8 cellular contexts compared by ENCODE assay signal in the genomic region with DNA sequence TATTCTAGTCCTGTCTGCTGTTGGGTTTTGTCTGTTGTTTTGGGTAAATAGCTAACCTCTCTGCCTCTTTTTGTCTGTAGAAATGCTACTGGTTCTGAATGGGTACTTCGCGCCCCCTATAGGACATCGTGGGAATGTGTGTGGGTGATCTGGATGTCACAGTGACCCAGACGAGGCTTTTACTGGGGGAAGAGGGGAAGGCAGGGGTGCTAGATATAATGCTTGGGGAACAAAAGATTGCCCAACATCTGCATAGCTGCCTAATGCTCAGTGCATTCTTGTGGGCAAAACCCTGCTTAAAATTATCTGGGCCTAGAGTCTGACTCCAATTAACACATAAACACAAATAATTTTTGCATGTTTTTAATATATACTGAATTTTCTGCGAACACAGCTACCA. TPM values are rescaled to one million over a fixed set of nuclear protein-coding genes. Genes with fewer than 3 reads are reported as not detected.
DNase-seq lines count a peak whose midpoint lies in the region; ATAC-seq and TF ChIP-seq lines count a peak whose summit lies in the region.

No MANE protein-coding gene starts in this region.

- H3K27ac ChIP-seq in coronary artery, result no peak overlapping the region

- CTCF ChIA-PET in activated CD4-positive, alpha-beta T cell treated with anti-CD3 and anti-CD28 coated beads for 36 hours (lab: Charles Lee), result interaction anchor here (0.5 to 5.8 kb wide), 36 partner anchors 8 to 976 kb away, joined by 3 to 32 read pairs (median 7); no protein-coding TSS in a partner anchor

- peak; percentile 40 for ATAC-seq in HG03095 (IDR thresholded peaks at IDR 0.05; ENCODE audit: unreplicated experiment)
- peak; percentile 16 for ATAC-seq in activated CD4-positive, alpha-beta T cell treated with anti-CD3 and anti-CD28 coated beads for 36 hours

- no peaks in the 10 kb centered on the region for H3K27me3 Mint-ChIP-seq in activated CD4-positive, alpha-beta T cell treated with anti-CD3 and anti-CD28 coated beads for 36 hours

- peaks cover 78% of the 10 kb centered on the region for H3K4me1 Mint-ChIP-seq in activated CD4-positive, alpha-beta T cell treated with anti-CD3 and anti-CD28 coated beads for 36 hours

- intact Hi-C loops in activated CD4-positive, alpha-beta T cell treated with anti-CD3 and anti-CD28 coated beads for 36 hours (cut with DNase I, micrococcal nuclease), result loop anchor here (1.0 to 2.0 kb wide), 5 partner anchors 49 to 153 kb away; partner anchors contain the start of gene BMAL1 (in 2 of the 2)

- peak; percentile 57 for TF ChIP-seq CTCF in coronary artery (IDR thresholded peaks at IDR 0.05)

- no peak overlapping the region for H3K4me3 ChIP-seq in coronary artery

- H3K9me3 Mint-ChIP-seq in activated CD4-positive, alpha-beta T cell treated with anti-CD3 and anti-CD28 coated beads for 36 hours (ENCODE audit: low read depth), result no peaks in the 10 kb centered on the region

- H3K27ac Mint-ChIP-seq in activated CD4-positive, alpha-beta T cell treated with anti-CD3 and anti-CD28 coated beads for 36 hours, result no peak overlapping the region

- POLR2A ChIA-PET in activated CD4-positive, alpha-beta T cell treated with anti-CD3 and anti-CD28 coated beads for 36 hours (lab: Charles Lee), result interaction anchor here (1.7 kb wide), 1 partner anchor 56 kb away, joined by 4 read pairs; no protein-coding TSS in a partner anchor

- no peak overlapping the region for H3K4me3 Mint-ChIP-seq in activated CD4-positive, alpha-beta T cell treated with anti-CD3 and anti-CD28 coated beads for 36 hours

- DNase-seq in DMS79 treated with DMSO at 0.1 percent for 48 hours (lab: John Stamatoyannopoulos, UW) (peak; percentile 16), DMS79 (lab: John Stamatoyannopoulos, UW) (no peak), NCI-H460 (ENCODE audit: extremely low read depth, low read depth) (peak; percentile 54), coronary artery (ENCODE audit: low spot score) (no peak), lung microvascular endothelial cell (ENCODE audit: low read depth in 2 of 2) (peak; percentile 71 to 75)
- DNase-seq in activated CD4-positive, alpha-beta T cell treated with anti-CD3 and anti-CD28 coated beads for 36 hours, result peak; percentile 84
- DNase-seq in stimulated activated CD8-positive, alpha-beta memory T cell treated with anti-CD3 and anti-CD28 coated beads, Interleukin-4, amount 100 ng/mL, for 1 hour (ENCODE audit: low read depth in 2 of 2, low spot score in 1 of 2), result peak; percentile 30 to 46

- H3K36me3 Mint-ChIP-seq in activated CD4-positive, alpha-beta T cell treated with anti-CD3 and anti-CD28 coated beads for 36 hours (ENCODE audit: low read depth), result no peaks in the 10 kb centered on the region

RNA-seq across cellular contexts. Expression of gene BMAL1, which starts 57.7 kb away (rescaled TPM):
- total RNA-seq in NCI-H460 (2014; rRNA removed; shearing (Covaris generic)), result 10.6 and 10.8 TPM in 2 replicates
- 5.3 and 9.8 TPM in 2 replicates for polyA plus RNA-seq in NCI-H460 (2014; cell fraction: nucleus; rRNA removed)
- 10 to 100 TPM; 18.6 to 20.2 TPM for total RNA-seq in activated CD4-positive, alpha-beta T cell treated with anti-CD3 and anti-CD28 coated beads for 36 hours
- total RNA-seq in lung microvascular endothelial cell, result 6.3 and 8.5 TPM in 2 replicates

Comparison
In these comparisons a context has a peak if more than half of its experiments do, and no peak if none do; other contexts are left out.
1. DNase-seq: peak in DMS79 treated with DMSO at 0.1 percent for 48 hours (single experiment), NCI-H460 (single experiment), activated CD4-positive, alpha-beta T cell treated with anti-CD3 and anti-CD28 coated beads for 36 hours (single experiment), lung microvascular endothelial cell (2 of 2) and stimulated activated CD8-positive, alpha-beta memory T cell treated with anti-CD3 and anti-CD28 coated beads, Interleukin-4, amount 100 ng/mL, for 1 hour (2 of 2); none in DMS79 (single experiment) and coronary artery (single experiment).